ENCODE assay signal across 10 cellular contexts in the genomic region with DNA sequence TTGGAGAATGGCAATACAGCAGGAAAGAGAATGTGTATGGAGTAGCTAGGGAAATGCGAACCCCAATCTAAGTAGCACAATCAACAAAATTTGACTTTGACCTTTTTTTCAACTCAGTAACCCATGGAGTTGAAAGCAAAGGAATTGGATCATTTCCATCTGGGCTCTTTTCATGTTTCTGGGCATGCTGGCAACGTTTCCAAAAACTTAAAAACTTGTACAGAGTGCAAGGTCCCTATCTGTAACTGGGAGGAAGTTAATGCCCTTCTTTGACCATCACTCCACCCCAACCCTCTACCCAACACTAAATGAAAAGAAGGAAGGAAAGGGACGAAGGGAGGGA.
A peak's percentile ranks its signal among the peaks of the same experiment; 100 is the strongest.
DNase-seq lines count a peak whose midpoint lies in the region; ATAC-seq and TF ChIP-seq lines count a peak whose summit lies in the region.
"Had no signal": no experiment of that assay in that cellular context is flagged by ENCODE, and none has a peak within 500 bp of the region (broad histone marks: within the 10 kb centered on the region; RNA-seq: fewer than 3 reads in every experiment).

No MANE protein-coding gene starts in this region.

- no peaks in the 10 kb centered on the region for H3K27me3 ChIP-seq in adipocyte (replicated peaks; ENCODE audit: control insufficient read depth, insufficient read depth, low read length)
- H3K27me3 ChIP-seq in neutrophil = no peaks in the 10 kb centered on the region
- H3K27me3 ChIP-seq: thyroid gland had no signal

- H3K27ac ChIP-seq in C4-2B (peak overlapping the region; percentile 86; the same call in 1 of the 2 replicates), neutrophil (peak overlapping the region; percentile 79)

- H3K4me3 ChIP-seq in adipocyte (ENCODE audit: low read length) = peak overlapping the region; percentile 96
- H3K4me3 ChIP-seq in neutrophil (ENCODE audit: low read depth in 1 of 2, low read length in 1 of 2) = no peak overlapping the region

- no peak for ATAC-seq in GM18858 (IDR thresholded peaks at IDR 0.05; ENCODE audit: unreplicated experiment)
- ATAC-seq in HG02798 (IDR thresholded peaks at IDR 0.05; ENCODE audit: poor library complexity, unreplicated experiment) = no peak

- H3K36me3 ChIP-seq in adipocyte (ENCODE audit: control insufficient read depth, insufficient read depth, low read length, severe bottlenecking) (no peaks in the 10 kb centered on the region), neutrophil (no peaks in the 10 kb centered on the region)
- H3K36me3 ChIP-seq: thyroid gland had no signal

- DNase-seq in KBM-7 = peak; percentile 29
- no peak for DNase-seq in adipocyte (ENCODE audit: low read depth)
- DNase-seq in HuH-7 (ENCODE audit: low spot score) = no peak
- no peak for DNase-seq in NCI-H345 treated with DMSO at 0.1 percent for 48 hours (lab: John Stamatoyannopoulos, UW; ENCODE audit: unreplicated experiment)
- DNase-seq: occipital lobe had no signal

- no peak overlapping the region for H3K9ac ChIP-seq in adipocyte (ENCODE audit: low read length)

- H3K9me3 ChIP-seq in adipocyte (ENCODE audit: control insufficient read depth, low read length) (no peaks in the 10 kb centered on the region), neutrophil (no peaks in the 10 kb centered on the region)
- H3K9me3 ChIP-seq: thyroid gland had no signal

- peaks cover 6% of the 10 kb centered on the region for H3K4me1 ChIP-seq in adipocyte (ENCODE audit: control insufficient read depth, insufficient read depth, low read length)
- H3K4me1 ChIP-seq in neutrophil (ENCODE audit: control insufficient read depth in 1 of 2, insufficient read depth in 1 of 2, low read depth in 1 of 2, low read length in 1 of 2) = peaks cover 11 to 13% of the 10 kb centered on the region in 2 experiments

- in situ Hi-C loops in KBM-7 (cut with MboI; ENCODE audit: low pct_unique_long_range_greater_than_20kb, low sequenced_read_pairs) = no loop called here

- TF ChIP-seq CTCF in C4-2B (conservative IDR thresholded peaks at IDR 0.05) (no peak), neutrophil (IDR thresholded peaks at IDR 0.05) (no peak)
